In the genomic region with DNA sequence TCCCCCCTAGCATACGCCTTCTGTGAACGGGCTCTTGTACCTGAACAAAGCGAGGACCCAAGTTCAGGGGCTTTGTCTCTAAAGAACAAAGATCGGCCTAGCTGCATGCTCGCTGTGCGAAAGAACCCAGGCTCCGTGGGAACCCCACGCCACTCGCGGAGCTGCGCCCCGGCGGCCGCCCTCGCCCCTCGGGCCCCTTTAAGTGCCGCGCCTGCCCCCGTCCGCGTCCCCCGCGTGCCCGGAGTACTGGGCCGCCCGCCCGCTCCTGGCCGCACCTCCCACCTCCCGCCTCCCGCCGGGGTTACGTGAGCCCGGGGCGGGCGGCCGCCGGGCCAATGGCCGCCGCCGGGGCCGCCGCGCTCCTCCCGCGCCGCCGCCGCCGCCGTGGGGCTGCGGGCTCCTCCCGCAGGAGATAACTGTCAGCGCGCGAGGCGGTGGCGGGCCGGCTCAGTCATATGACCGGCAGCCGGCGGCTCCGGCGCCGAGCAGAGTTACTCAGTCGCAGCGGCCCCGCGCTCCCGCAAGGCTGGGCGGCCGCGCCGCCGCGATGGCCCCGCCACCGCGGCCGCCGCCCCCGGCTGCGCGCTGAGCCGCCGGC, we compare ENCODE assay signal across 8 cellular contexts. TPM values are rescaled to one million over a fixed set of nuclear protein-coding genes. Genes with fewer than 3 reads are reported as not detected.
DNase-seq lines count a peak whose midpoint lies in the region; ATAC-seq and TF ChIP-seq lines count a peak whose summit lies in the region.

FNIP2 (plus strand) TSS at position 450 of the 598 bp plus-strand sequence. CDS start 187 bp downstream, outside the sequence.

- peak; percentile 89 for ATAC-seq in GM19023 (IDR thresholded peaks at IDR 0.05; ENCODE audit: unreplicated experiment)
- ATAC-seq in HG03159 (IDR thresholded peaks at IDR 0.05; ENCODE audit: unreplicated experiment) = peak; percentile 79
- peak; percentile 90 for ATAC-seq in lung (ENCODE audit: insufficient read depth, low FRiP score)

- POLR2A ChIA-PET in activated CD4-positive, alpha-beta memory T cell treated with anti-CD3 and anti-CD28 coated beads, Interleukin-2, amount 10 ng/mL, durations not matched to agents 7 days and 5 days (lab: Charles Lee) = interaction anchor here (1.1 to 2.5 kb wide), 7 partner anchors 10 to 336 kb away, joined by 4 to 18 read pairs (median 7); partner anchors contain the start of gene PPID

- no peaks in the 10 kb centered on the region for H3K9me3 ChIP-seq in lung (ENCODE audit: control insufficient read depth in 2 of 2, insufficient read depth in 1 of 2, low read length in 1 of 2)

- H3K4me3 Mint-ChIP-seq in activated CD4-positive, alpha-beta memory T cell treated with anti-CD3 and anti-CD28 coated beads, Interleukin-2, amount 10 ng/mL, durations not matched to agents 7 days and 5 days = peak within 1 kb of the TSS; percentile 99

- H3K4me1 Mint-ChIP-seq in activated CD4-positive, alpha-beta memory T cell treated with anti-CD3 and anti-CD28 coated beads, Interleukin-2, amount 10 ng/mL, durations not matched to agents 7 days and 5 days = peaks cover 43% of the 10 kb centered on the region

- peak within 1 kb of the TSS; percentile 71 for H3K4me3 ChIP-seq in lung

- no peaks in the 10 kb centered on the region for H3K27me3 ChIP-seq in lung (ENCODE audit: control insufficient read depth, insufficient read depth)

- H3K4me1 ChIP-seq in lung (ENCODE audit: control insufficient read depth in 2 of 2, insufficient read depth in 2 of 2, low read length in 2 of 2) = peaks cover 0 to 23% of the 10 kb centered on the region in 2 donors

- H3K27ac Mint-ChIP-seq in activated CD4-positive, alpha-beta memory T cell treated with anti-CD3 and anti-CD28 coated beads, Interleukin-2, amount 10 ng/mL, durations not matched to agents 7 days and 5 days = peak within 1 kb of the TSS; percentile 90

- H3K27ac ChIP-seq in lung (ENCODE audit: low read depth in 1 of 2, low read length in 1 of 2) = peak within 1 kb of the TSS; percentile 91 to 98

- H3K36me3 ChIP-seq in lung (ENCODE audit: control insufficient read depth in 2 of 2, insufficient read depth in 2 of 2, low read length in 2 of 2) = no peaks in the 10 kb centered on the region

- CTCF ChIA-PET in activated CD4-positive, alpha-beta memory T cell treated with anti-CD3 and anti-CD28 coated beads, Interleukin-2, amount 10 ng/mL, durations not matched to agents 7 days and 5 days (lab: Charles Lee) = interaction anchor here (0.7 to 2.7 kb wide), 3 partner anchors 44 to 84 kb away, joined by 3 to 10 read pairs (median 4); no protein-coding TSS in a partner anchor

- no peak for TF ChIP-seq CTCF in lung (IDR thresholded peaks at IDR 0.05; ENCODE audit: control extremely low read depth, extremely low read depth)

- peak; percentile 95 for DNase-seq in AG20443 (ENCODE audit: low spot score)
- DNase-seq in NCI-H510A treated with DMSO at 0.1 percent for 48 hours (lab: John Stamatoyannopoulos, UW) = peak; percentile 89
- peak; percentile 71 for DNase-seq in activated CD4-positive, alpha-beta memory T cell treated with anti-CD3 and anti-CD28 coated beads, Interleukin-2, amount 10 ng/mL, durations not matched to agents 7 days and 5 days
- DNase-seq in effector CD4-positive, alpha-beta T cell = peak; percentile 65
- DNase-seq in lung (ENCODE audit: low spot score) = peak; percentile 72
- peak; percentile 28 to 60 (median 46) for DNase-seq in stimulated activated CD4-positive, alpha-beta T cell treated with anti-CD3 and anti-CD28 coated beads, TNF-alpha, amount 100 ng/mL, for 24 hours (ENCODE audit: low read depth in 3 of 3)

- H3K9me3 Mint-ChIP-seq in activated CD4-positive, alpha-beta memory T cell treated with anti-CD3 and anti-CD28 coated beads, Interleukin-2, amount 10 ng/mL, durations not matched to agents 7 days and 5 days = no peaks in the 10 kb centered on the region

- H3K36me3 Mint-ChIP-seq in activated CD4-positive, alpha-beta memory T cell treated with anti-CD3 and anti-CD28 coated beads, Interleukin-2, amount 10 ng/mL, durations not matched to agents 7 days and 5 days (ENCODE audit: low read depth) = peaks cover 12% of the 10 kb centered on the region

- no peaks in the 10 kb centered on the region for H3K27me3 Mint-ChIP-seq in activated CD4-positive, alpha-beta memory T cell treated with anti-CD3 and anti-CD28 coated beads, Interleukin-2, amount 10 ng/mL, durations not matched to agents 7 days and 5 days

- 0% methylated on average over 80 to 85 of the region's 85 CpGs for WGBS in lung, 2 donors

RNA-seq across cellular contexts. Expression of gene FNIP2, which starts in this region (rescaled TPM):
- 10 to 100 TPM; 16.9 to 17.3 TPM for total RNA-seq in activated CD4-positive, alpha-beta memory T cell treated with anti-CD3 and anti-CD28 coated beads, Interleukin-2, amount 10 ng/mL, durations not matched to agents 7 days and 5 days
- 100 to 1,000 TPM in 1 of 2 donors, 10 to 100 TPM in 1; 57.4 to 150 TPM for total RNA-seq in lung
- 10 to 100 TPM; 12.1 to 31.7 TPM for polyA plus RNA-seq in lung

Comparison
In these comparisons a context has a peak if more than half of its experiments do, and no peak if none do; other contexts are left out.
1. Peak in every context shown above with its lines: DNase-seq, ATAC-seq, H3K4me3 ChIP-seq and H3K27ac ChIP-seq.